Comparison of ENCODE assay signal across 9 cellular contexts in genomic region chr4:174714393-174715211, GRCh38.
DNase-seq lines count a peak whose midpoint lies in the region; ATAC-seq, FAIRE-seq and TF ChIP-seq lines count a peak whose summit lies in the region.
"Had no signal": no experiment of that assay in that cellular context is flagged by ENCODE, and none has a peak within 500 bp of the region (broad histone marks: within the 10 kb centered on the region; RNA-seq: fewer than 3 reads in every experiment).

No MANE protein-coding gene starts in this region.

- peak; percentile 27 for FAIRE-seq in islet of Langerhans (lab: Jason Lieb, UNC)

- BruUV-seq in Calu3 (replicated peaks; lab: Mats Ljungman, UMichigan), result no TSS peak

- POLR2A ChIA-PET in activated CD8-positive, alpha-beta T cell treated with anti-CD3 and anti-CD28 coated beads, Interleukin-2, amount 10 ng/mL, durations not matched to agents 7 days and 5 days (lab: Charles Lee), result no interaction called here

- H3K27ac Mint-ChIP-seq in Calu3 (ENCODE audit: unreplicated experiment), result no peak overlapping the region
- no peak overlapping the region for H3K27ac Mint-ChIP-seq in activated CD8-positive, alpha-beta T cell treated with anti-CD3 and anti-CD28 coated beads, Interleukin-2, amount 10 ng/mL, durations not matched to agents 7 days and 5 days
- H3K27ac Mint-ChIP-seq: activated naive CD8-positive, alpha-beta T cell treated with anti-CD3 and anti-CD28 coated beads, Interleukin-2, amount 10 ng/mL, durations not matched to agents 7 days and 5 days had no signal

- DNase-seq in Calu3 (peak; percentile 39), NAMALWA (ENCODE audit: low spot score) (peak; percentile 60), putamen (ENCODE audit: low spot score) (no peak), NCI-H2107 treated with DMSO at 0.1 percent for 48 hours (lab: John Stamatoyannopoulos, UW; ENCODE audit: unreplicated experiment) (no peak)
- peak; percentile 34 for DNase-seq in activated CD8-positive, alpha-beta T cell treated with anti-CD3 and anti-CD28 coated beads, Interleukin-2, amount 10 ng/mL, durations not matched to agents 7 days and 5 days
- DNase-seq: activated naive CD8-positive, alpha-beta T cell treated with anti-CD3 and anti-CD28 coated beads, Interleukin-2, amount 10 ng/mL, durations not matched to agents 7 days and 5 days had no signal

- ATAC-seq in GM18502 (IDR thresholded peaks at IDR 0.05; ENCODE audit: poor library complexity, unreplicated experiment), result peak; percentile 97
- ATAC-seq in HG02798 (IDR thresholded peaks at IDR 0.05; ENCODE audit: poor library complexity, unreplicated experiment), result peak; percentile 96
- ATAC-seq in activated CD8-positive, alpha-beta T cell treated with anti-CD3 and anti-CD28 coated beads, Interleukin-2, amount 10 ng/mL, durations not matched to agents 7 days and 5 days, result peak; percentile 64

- peak; percentile 47 for TF ChIP-seq CTCF in Calu3 (IDR thresholded peaks at IDR 0.05; ENCODE audit: unreplicated experiment)

- intact Hi-C loops in Calu3 (cut with micrococcal nuclease; ENCODE audit: unreplicated experiment), result loop anchor here (2.0 to 5.0 kb wide), 2 partner anchors 82 to 350 kb away; no protein-coding TSS in a partner anchor

- H3K4me3 Mint-ChIP-seq in Calu3 (ENCODE audit: low read depth, unreplicated experiment), result no peak overlapping the region
- H3K4me3 Mint-ChIP-seq in activated CD8-positive, alpha-beta T cell treated with anti-CD3 and anti-CD28 coated beads, Interleukin-2, amount 10 ng/mL, durations not matched to agents 7 days and 5 days, result no peak overlapping the region
- H3K4me3 Mint-ChIP-seq: activated naive CD8-positive, alpha-beta T cell treated with anti-CD3 and anti-CD28 coated beads, Interleukin-2, amount 10 ng/mL, durations not matched to agents 7 days and 5 days had no signal

- H3K4me1 Mint-ChIP-seq in Calu3 (ENCODE audit: low read depth, unreplicated experiment), result no peaks in the 10 kb centered on the region
- H3K4me1 Mint-ChIP-seq in activated CD8-positive, alpha-beta T cell treated with anti-CD3 and anti-CD28 coated beads, Interleukin-2, amount 10 ng/mL, durations not matched to agents 7 days and 5 days (ENCODE audit: low read depth), result no peaks in the 10 kb centered on the region
- H3K4me1 Mint-ChIP-seq: activated naive CD8-positive, alpha-beta T cell treated with anti-CD3 and anti-CD28 coated beads, Interleukin-2, amount 10 ng/mL, durations not matched to agents 7 days and 5 days had no signal

- no peaks in the 10 kb centered on the region for H3K9me3 Mint-ChIP-seq in Calu3 (ENCODE audit: low read depth, unreplicated experiment)
- H3K9me3 Mint-ChIP-seq in activated CD8-positive, alpha-beta T cell treated with anti-CD3 and anti-CD28 coated beads, Interleukin-2, amount 10 ng/mL, durations not matched to agents 7 days and 5 days (ENCODE audit: insufficient read depth), result no peaks in the 10 kb centered on the region
- H3K9me3 Mint-ChIP-seq: activated naive CD8-positive, alpha-beta T cell treated with anti-CD3 and anti-CD28 coated beads, Interleukin-2, amount 10 ng/mL, durations not matched to agents 7 days and 5 days had no signal

- CTCF ChIA-PET in Calu3 (lab: Charles Lee), result interaction anchor here (0.6 to 0.9 kb wide), 3 partner anchors 14 to 707 kb away, joined by 3 to 4 read pairs (median 4); no protein-coding TSS in a partner anchor
- CTCF ChIA-PET in activated CD8-positive, alpha-beta T cell treated with anti-CD3 and anti-CD28 coated beads, Interleukin-2, amount 10 ng/mL, durations not matched to agents 7 days and 5 days (lab: Charles Lee), result interaction anchor here (0.6 to 2.1 kb wide), 6 partner anchors 15 to 348 kb away, joined by 3 to 9 read pairs (median 3); no protein-coding TSS in a partner anchor

- H3K36me3 Mint-ChIP-seq in Calu3 (ENCODE audit: insufficient read depth, unreplicated experiment), result no peaks in the 10 kb centered on the region
- H3K36me3 Mint-ChIP-seq in activated CD8-positive, alpha-beta T cell treated with anti-CD3 and anti-CD28 coated beads, Interleukin-2, amount 10 ng/mL, durations not matched to agents 7 days and 5 days (ENCODE audit: low read depth), result no peaks in the 10 kb centered on the region
- H3K36me3 Mint-ChIP-seq: activated naive CD8-positive, alpha-beta T cell treated with anti-CD3 and anti-CD28 coated beads, Interleukin-2, amount 10 ng/mL, durations not matched to agents 7 days and 5 days had no signal

- H3K27me3 Mint-ChIP-seq in Calu3 (ENCODE audit: unreplicated experiment), result no peaks in the 10 kb centered on the region
- H3K27me3 Mint-ChIP-seq in activated CD8-positive, alpha-beta T cell treated with anti-CD3 and anti-CD28 coated beads, Interleukin-2, amount 10 ng/mL, durations not matched to agents 7 days and 5 days (ENCODE audit: low read depth), result no peaks in the 10 kb centered on the region

Comparison
In these comparisons a context has a peak if more than half of its experiments do, and no peak if none do; other contexts are left out.
1. DNase-seq: peak in Calu3 (single experiment), NAMALWA (single experiment) and activated CD8-positive, alpha-beta T cell treated with anti-CD3 and anti-CD28 coated beads, Interleukin-2, amount 10 ng/mL, durations not matched to agents 7 days and 5 days (single experiment); none in putamen (single experiment) and NCI-H2107 treated with DMSO at 0.1 percent for 48 hours (single experiment).
2. Peak in every context shown above with its lines, with median percentiles within 50 percentile points of each other: ATAC-seq.